Comparison of ENCODE assay signal across 24 cellular contexts in genomic region chr5:22567983-22568382, GRCh38.
DNase-seq lines count a peak whose midpoint lies in the region; ATAC-seq and TF ChIP-seq lines count a peak whose summit lies in the region.
"Had no signal": no experiment of that assay in that cellular context is flagged by ENCODE, and none has a peak within 500 bp of the region (broad histone marks: within the 10 kb centered on the region; RNA-seq: fewer than 3 reads in every experiment).

No MANE protein-coding gene starts in this region.

- H3K4me2 ChIP-seq in IMR-90 (ENCODE audit: low read depth, low read length) (no peak overlapping the region), mesendoderm (ENCODE audit: low read length) (no peak overlapping the region)
- H3K4me2 ChIP-seq: BLaER1 had no signal

- peak overlapping the region; percentile 51; the same call in 1 of the 2 replicates for H3K18ac ChIP-seq in IMR-90 (ENCODE audit: low read depth, low read length)
- no peak overlapping the region for H3K18ac ChIP-seq in mesendoderm (ENCODE audit: low read length)

- POLR2A ChIA-PET in IMR-90 (lab: Charles Lee; ENCODE audit: unreplicated experiment): no interaction called here

- no peaks in the 10 kb centered on the region for H3K36me3 ChIP-seq in IMR-90 (ENCODE audit: control insufficient read depth, insufficient read depth, low read length)
- no peaks in the 10 kb centered on the region for H3K36me3 ChIP-seq in adipocyte (ENCODE audit: control insufficient read depth, insufficient read depth, low read length, severe bottlenecking)
- no peaks in the 10 kb centered on the region for H3K36me3 ChIP-seq in mesendoderm (ENCODE audit: control insufficient read depth, insufficient read depth, low read length)
- H3K36me3 ChIP-seq: BE2C, BLaER1 had no signal

- no peaks in the 10 kb centered on the region for H3K79me2 ChIP-seq in mesendoderm (ENCODE audit: control insufficient read depth, insufficient read depth, low read length)

- H3K9ac ChIP-seq in IMR-90 (ENCODE audit: low read depth, low read length) (no peak overlapping the region), adipocyte (ENCODE audit: low read length) (no peak overlapping the region), mesendoderm (ENCODE audit: low read length) (no peak overlapping the region)
- H3K9ac ChIP-seq: BLaER1 had no signal

- H2AFZ ChIP-seq in IMR-90 (replicated peaks; ENCODE audit: low read length, poor library complexity): no peak overlapping the region

- no peak for TF ChIP-seq POLR2A in IMR-90 (IDR thresholded peaks at IDR 0.05; ENCODE audit: low read depth, low read length)

- H2AK5ac ChIP-seq in IMR-90 (ENCODE audit: low read depth, low read length) (no peak overlapping the region), mesendoderm (ENCODE audit: low read length) (no peak overlapping the region)

- H3K4ac ChIP-seq in IMR-90 (ENCODE audit: low read depth, low read length) (no peak overlapping the region), mesendoderm (ENCODE audit: low read depth, low read length) (no peak overlapping the region)

- no peak overlapping the region for H3K23ac ChIP-seq in IMR-90 (ENCODE audit: low read depth, low read length)
- H3K23ac ChIP-seq in mesendoderm (ENCODE audit: low read length): no peak overlapping the region

- H4K20me1 ChIP-seq in IMR-90 (ENCODE audit: insufficient read depth, low read length): no peaks in the 10 kb centered on the region
- H4K20me1 ChIP-seq: BLaER1 had no signal

- H3K56ac ChIP-seq in IMR-90 (ENCODE audit: extremely low read depth, insufficient read depth, low read length) (no peak overlapping the region), mesendoderm (ENCODE audit: low read length) (no peak overlapping the region)

- TF ChIP-seq CTCF in IMR-90 (conservative IDR thresholded peaks at IDR 0.05; ENCODE audit: low read depth, low read length): no peak

- H3K27ac ChIP-seq in IMR-90 (ENCODE audit: insufficient read depth, low read length) (no peak overlapping the region), mesendoderm (ENCODE audit: low read depth, low read length) (no peak overlapping the region)
- H3K27ac ChIP-seq: BLaER1 had no signal

- intact Hi-C loops in IMR-90 (cut with micrococcal nuclease): no loop called here

- no peaks in the 10 kb centered on the region for H3K27me3 ChIP-seq in IMR-90 (ENCODE audit: control insufficient read depth, insufficient read depth, low read length)
- H3K27me3 ChIP-seq in adipocyte (replicated peaks; ENCODE audit: control insufficient read depth, insufficient read depth, low read length): no peaks in the 10 kb centered on the region
- H3K27me3 ChIP-seq in mesendoderm (ENCODE audit: insufficient read depth, low read length, poor library complexity): no peaks in the 10 kb centered on the region
- H3K27me3 ChIP-seq: BE2C, BLaER1 had no signal

- H3K4me3 ChIP-seq in IMR-90 (ENCODE audit: insufficient read depth, low read depth, low read length): no peak overlapping the region
- no peak overlapping the region for H3K4me3 ChIP-seq in adipocyte (ENCODE audit: low read length)
- H3K4me3 ChIP-seq in mesendoderm (ENCODE audit: low read length): no peak overlapping the region
- H3K4me3 ChIP-seq: BLaER1, GM12878 had no signal

- H2AK9ac ChIP-seq in IMR-90 (replicated peaks; ENCODE audit: low read depth, low read length, poor library complexity): no peak overlapping the region

- ATAC-seq in IMR-90 (ENCODE audit: low read depth): peak; percentile 75
- no peak for ATAC-seq in HG02763 (IDR thresholded peaks at IDR 0.05; ENCODE audit: unreplicated experiment)
- ATAC-seq: GM12878 had no signal

- dilution Hi-C loops in IMR-90 (cut with HindIII; ENCODE audit: low sequenced_read_pairs, unreplicated experiment): no loop called here

- no peak overlapping the region for H4K5ac ChIP-seq in IMR-90 (ENCODE audit: low read depth, low read length)
- no peak overlapping the region for H4K5ac ChIP-seq in mesendoderm (ENCODE audit: low read length)

- H3K4me1 ChIP-seq in IMR-90 (ENCODE audit: control insufficient read depth, insufficient read depth, low read length) (peaks cover 3% of the 10 kb centered on the region; the same call in 1 of the 2 replicates), adipocyte (ENCODE audit: control insufficient read depth, insufficient read depth, low read length) (no peaks in the 10 kb centered on the region), mesendoderm (ENCODE audit: control insufficient read depth, low read depth, low read length) (no peaks in the 10 kb centered on the region)
- H3K4me1 ChIP-seq: BE2C, BLaER1 had no signal

- BruUV-seq in IMR-90 (replicated peaks; lab: Mats Ljungman, UMichigan): no TSS peak

- H2BK15ac ChIP-seq in IMR-90 (ENCODE audit: low read depth, low read length) (no peak overlapping the region), mesendoderm (replicated peaks; ENCODE audit: low read depth) (no peak overlapping the region)

- H2BK120ac ChIP-seq in IMR-90 (ENCODE audit: low read depth, low read length): no peak overlapping the region
- no peak overlapping the region for H2BK120ac ChIP-seq in mesendoderm (ENCODE audit: low read depth, low read length)

- H4K91ac ChIP-seq in IMR-90 (ENCODE audit: insufficient read depth, low read depth, low read length): no peak overlapping the region

- no peak overlapping the region for H4K8ac ChIP-seq in IMR-90 (ENCODE audit: low read depth in 2 of 2, low read length in 2 of 2)
- H4K8ac ChIP-seq in mesendoderm (ENCODE audit: low read depth, low read length): no peak overlapping the region

- TF ChIP-seq RAD21 in IMR-90 (IDR thresholded peaks at IDR 0.05; ENCODE audit: low read length): no peak

- DNase-seq in IMR-90 (peak; percentile 56), adipocyte (ENCODE audit: low read depth) (peak; percentile 53), dedifferentiated amniotic fluid mesenchymal stem cell (ENCODE audit: extremely low spot score) (peak; percentile 38), mesendoderm (peak; percentile 16), NCI-H2107 treated with DMSO at 0.1 percent for 48 hours (lab: John Stamatoyannopoulos, UW; ENCODE audit: unreplicated experiment) (no peak), NCI-H446 treated with DMSO at 0.1 percent for 48 hours (lab: John Stamatoyannopoulos, UW) (no peak), globus pallidus (ENCODE audit: low spot score) (no peak)
- DNase-seq: 8988T; ACHN; BE2C; C1 segment of cervical spinal cord; CD4-positive, alpha-beta memory T cell; CD4-positive, CD25-positive, alpha-beta regulatory T cell; CD8-positive, alpha-beta memory T cell; COR-L47; DMS 273 treated with DMSO at 0.1 percent for 48 hours; DMS153; DMS79; DND-41; EL; GDM1 had no signal

- no peaks in the 10 kb centered on the region for H3K9me1 ChIP-seq in IMR-90 (ENCODE audit: insufficient read depth, low read length)

- H2BK20ac ChIP-seq in IMR-90 (ENCODE audit: low read depth, low read length): no peak overlapping the region

- no peaks in the 10 kb centered on the region for H3K79me1 ChIP-seq in IMR-90 (ENCODE audit: low read depth in 1 of 2, low read length in 2 of 2)
- H3K79me1 ChIP-seq in mesendoderm (ENCODE audit: low read length): no peaks in the 10 kb centered on the region

- CTCF ChIA-PET in IMR-90 (lab: Yijun Ruan, JAX): no interaction called here

- H2BK5ac ChIP-seq in IMR-90 (ENCODE audit: low read depth, low read length, poor library complexity, severe bottlenecking) (peak overlapping the region; percentile 48), mesendoderm (ENCODE audit: low read length) (no peak overlapping the region)

- H3K9me3 ChIP-seq in IMR-90 (ENCODE audit: control insufficient read depth, insufficient read depth, low read length): no peaks in the 10 kb centered on the region
- H3K9me3 ChIP-seq in adipocyte (ENCODE audit: control insufficient read depth, low read length): no peaks in the 10 kb centered on the region
- H3K9me3 ChIP-seq: BE2C, BLaER1 had no signal

- no peak overlapping the region for H3K14ac ChIP-seq in IMR-90 (replicated peaks; ENCODE audit: low read depth, low read length)

- in situ Hi-C loops in IMR-90 (cut with MboI; ENCODE audit: low sequenced_read_pairs): no loop called here

TF ChIP-seq in IMR-90, 13 proteins besides CTCF, POLR2A, EP300 and RAD21:
- TF ChIP-seq ELK1 (IDR thresholded peaks at IDR 0.05; ENCODE audit: borderline replicate concordance, low read depth, low read length) (no peak), CEBPB (IDR thresholded peaks at IDR 0.05; ENCODE audit: low read depth, low read length) (no peak), MAZ (IDR thresholded peaks at IDR 0.05; ENCODE audit: borderline replicate concordance, low read depth, low read length) (no peak), FOS (IDR thresholded peaks at IDR 0.05; ENCODE audit: low read depth, low read length) (no peak), CHD1 (IDR thresholded peaks at IDR 0.05; ENCODE audit: low read depth, low read length) (no peak), SMC3 (IDR thresholded peaks at IDR 0.05; ENCODE audit: low read depth, low read length) (no peak), BHLHE40 (IDR thresholded peaks at IDR 0.05; ENCODE audit: low read depth, low read length) (no peak), RFX5 (IDR thresholded peaks at IDR 0.05; ENCODE audit: low read depth, low read length) (no peak), MAFK (IDR thresholded peaks at IDR 0.05; ENCODE audit: low read depth, low read length) (no peak), MXI1 (IDR thresholded peaks at IDR 0.05; ENCODE audit: borderline replicate concordance, low read depth, low read length) (no peak), RCOR1 (IDR thresholded peaks at IDR 0.05; ENCODE audit: insufficient replicate concordance, low read length) (no peak), NFE2L2 (IDR thresholded peaks at IDR 0.05; ENCODE audit: low read depth, low read length) (no peak)
- TF ChIP-seq, protein P1, sequence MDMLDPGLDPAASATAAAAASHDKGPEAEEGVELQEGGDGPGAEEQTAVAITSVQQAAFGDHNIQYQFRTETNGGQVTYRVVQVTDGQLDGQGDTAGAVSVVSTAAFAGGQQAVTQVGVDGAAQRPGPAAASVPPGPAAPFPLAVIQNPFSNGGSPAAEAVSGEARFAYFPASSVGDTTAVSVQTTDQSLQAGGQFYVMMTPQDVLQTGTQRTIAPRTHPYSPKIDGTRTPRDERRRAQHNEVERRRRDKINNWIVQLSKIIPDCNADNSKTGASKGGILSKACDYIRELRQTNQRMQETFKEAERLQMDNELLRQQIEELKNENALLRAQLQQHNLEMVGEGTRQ (IDR thresholded peaks at IDR 0.05; ENCODE audit: low read depth, low read length): no peak

Comparison
In these comparisons a context has a peak if more than half of its experiments do, and no peak if none do; other contexts are left out.
1. DNase-seq: peak in IMR-90 (single experiment), adipocyte (single experiment), dedifferentiated amniotic fluid mesenchymal stem cell (single experiment) and mesendoderm (single experiment); none in NCI-H2107 treated with DMSO at 0.1 percent for 48 hours (single experiment), NCI-H446 treated with DMSO at 0.1 percent for 48 hours (single experiment) and globus pallidus (single experiment).